Comparison of ENCODE assay signal across 15 cellular contexts in the genomic region with DNA sequence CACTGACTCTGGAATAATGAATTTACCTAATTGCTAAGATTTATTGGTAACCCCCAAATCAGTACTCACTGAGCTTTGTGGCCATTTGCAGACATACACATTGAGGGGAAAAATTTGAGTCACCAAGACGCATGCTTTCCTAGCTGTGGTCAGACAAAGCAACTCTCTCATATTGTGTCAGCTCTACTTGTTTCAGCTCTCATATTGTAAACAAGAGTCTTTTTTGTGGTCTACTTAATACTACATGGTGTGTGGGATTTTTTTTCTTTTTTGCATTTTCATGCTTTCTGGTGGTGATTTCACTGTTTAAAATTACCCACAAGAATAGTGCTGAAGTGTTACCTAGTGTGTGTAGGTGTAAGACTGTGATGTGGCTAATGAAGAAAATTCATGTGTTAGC.
DNase-seq lines count a peak whose midpoint lies in the region; ATAC-seq and TF ChIP-seq lines count a peak whose summit lies in the region.
"Had no signal": no experiment of that assay in that cellular context is flagged by ENCODE, and none has a peak within 500 bp of the region (broad histone marks: within the 10 kb centered on the region; RNA-seq: fewer than 3 reads in every experiment).

No MANE protein-coding gene starts in this region.

- H3K36me3 ChIP-seq in body of pancreas (replicated peaks in 1 of 2; ENCODE audit: insufficient read depth in 1 of 2, low read depth in 2 of 2), result no peaks in the 10 kb centered on the region
- H3K36me3 ChIP-seq: pancreas, stomach had no signal

- no peak for TF ChIP-seq CTCF in body of pancreas (IDR thresholded peaks at IDR 0.05)
- no peak for TF ChIP-seq CTCF in lower leg skin (IDR thresholded peaks at IDR 0.05)

- TF ChIP-seq POLR2A in body of pancreas (IDR thresholded peaks at IDR 0.05) (no peak), lower leg skin (IDR thresholded peaks at IDR 0.05) (no peak)

- H3K27ac ChIP-seq in body of pancreas, result no peak overlapping the region
- H3K27ac ChIP-seq: pancreas, stomach had no signal

- no peak for DNase-seq in body of pancreas
- DNase-seq in dermis blood vessel endothelial cell, result no peak
- no peak for DNase-seq in lower leg skin (ENCODE audit: low spot score in 2 of 2)
- no peak for DNase-seq in NCI-H1417 (lab: John Stamatoyannopoulos, UW)
- DNase-seq: activated CD8-positive, alpha-beta memory T cell treated with anti-CD3 and anti-CD28 coated beads for 24 hours; amniotic stem cell; head of caudate nucleus; NCI-H2081; pancreas; stomach had no signal

- WGBS in body of pancreas, 2 donors, result 21 to 66% methylated on average over 1 of the region's 1 CpG
- WGBS in lower leg skin, 2 donors, result 84 to 91% methylated on average over 1 of the region's 1 CpG

- no peaks in the 10 kb centered on the region for H3K4me1 ChIP-seq in body of pancreas
- H3K4me1 ChIP-seq: pancreas, stomach had no signal

- intact Hi-C loops in body of pancreas (cut with DNase I), result no loop called here
- intact Hi-C loops in lower leg skin (cut with DNase I; ENCODE audit: low total_unique reads), result no loop called here

- H3K4me3 ChIP-seq in body of pancreas (no peak overlapping the region), lower leg skin (ENCODE audit: low read depth, poor library complexity, severe bottlenecking) (no peak overlapping the region)
- H3K4me3 ChIP-seq: pancreas, stomach had no signal

- H3K27me3 ChIP-seq in body of pancreas, result no peaks in the 10 kb centered on the region
- H3K27me3 ChIP-seq: pancreas, stomach had no signal

- H3K9me3 ChIP-seq in body of pancreas, result peaks cover 0 to 13% (median 0%) of the 10 kb centered on the region in 3 donors
- H3K9me3 ChIP-seq: pancreas had no signal

- ATAC-seq in GM18511 (IDR thresholded peaks at IDR 0.05; ENCODE audit: unreplicated experiment), result peak; percentile 96
- peak; percentile 97 for ATAC-seq in GM21381 (IDR thresholded peaks at IDR 0.05; ENCODE audit: unreplicated experiment)
- peak; percentile 88 for ATAC-seq in HG02943 (IDR thresholded peaks at IDR 0.05; ENCODE audit: low read depth, unreplicated experiment)
- ATAC-seq in HG03558 (IDR thresholded peaks at IDR 0.05; ENCODE audit: extremely low read depth, unreplicated experiment), result peak; percentile 99
- no peak for ATAC-seq in body of pancreas
- ATAC-seq: HepG2, pancreas had no signal
